ENCODE assay signal across 19 cellular contexts in the genomic region with DNA sequence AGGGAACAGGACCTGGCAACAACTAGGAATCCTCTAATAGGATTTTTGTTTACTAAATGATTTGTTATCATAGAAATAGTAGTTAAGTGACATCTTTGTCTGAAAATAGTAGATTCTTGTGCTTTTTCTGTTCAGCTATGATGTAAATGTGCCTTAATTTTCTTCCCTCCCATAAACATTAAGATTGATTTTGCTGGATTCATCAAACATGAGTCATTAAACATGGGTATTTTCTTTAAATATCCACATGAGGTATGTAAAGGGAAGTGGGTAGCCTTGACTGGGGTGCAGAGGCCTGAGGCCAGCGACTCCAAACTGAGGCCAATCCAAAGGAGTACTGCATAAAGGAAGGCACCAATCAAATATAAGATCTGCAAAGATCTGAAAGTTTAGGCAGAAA. TPM values are rescaled to one million over a fixed set of nuclear protein-coding genes. Genes with fewer than 3 reads are reported as not detected.
DNase-seq lines count a peak whose midpoint lies in the region; ATAC-seq, FAIRE-seq and TF ChIP-seq lines count a peak whose summit lies in the region.
"Had no signal": no experiment of that assay in that cellular context is flagged by ENCODE, and none has a peak within 500 bp of the region (broad histone marks: within the 10 kb centered on the region; RNA-seq: fewer than 3 reads in every experiment).

No MANE protein-coding gene starts in this region.

- CTCF ChIA-PET in activated CD4-positive, alpha-beta T cell treated with anti-CD3 and anti-CD28 coated beads, Interleukin-2, amount 10 ng/mL, durations not matched to agents 7 days and 5 days (lab: Charles Lee): no interaction called here

- H3K36me3 ChIP-seq in astrocyte (ENCODE audit: insufficient read depth, low read length): no peaks in the 10 kb centered on the region

- no peak overlapping the region for H3K4me3 Mint-ChIP-seq in activated CD4-positive, alpha-beta T cell treated with anti-CD3 and anti-CD28 coated beads, Interleukin-2, amount 10 ng/mL, durations not matched to agents 7 days and 5 days
- no peak overlapping the region; the same call in 1 of the 2 replicates for H3K4me3 Mint-ChIP-seq in HFFc6
- H3K4me3 Mint-ChIP-seq in astrocyte (ENCODE audit: unreplicated experiment): no peak overlapping the region
- H3K4me3 Mint-ChIP-seq in naive thymus-derived CD8-positive, alpha-beta T cell: peak overlapping the region in 2 of 10 donors; percentile 16 to 21
- H3K4me3 Mint-ChIP-seq: H9, memory B cell had no signal

- TF ChIP-seq CTCF in HFFc6 (IDR thresholded peaks at IDR 0.05) (no peak), astrocyte (IDR thresholded peaks at IDR 0.05; ENCODE audit: insufficient read depth, low read depth, low read length) (no peak)

- H3K4me1 Mint-ChIP-seq in activated CD4-positive, alpha-beta T cell treated with anti-CD3 and anti-CD28 coated beads, Interleukin-2, amount 10 ng/mL, durations not matched to agents 7 days and 5 days: peaks cover 37% of the 10 kb centered on the region
- peaks cover 19% of the 10 kb centered on the region for H3K4me1 Mint-ChIP-seq in HFFc6 (ENCODE audit: low read depth)
- peaks cover 13% of the 10 kb centered on the region for H3K4me1 Mint-ChIP-seq in astrocyte (ENCODE audit: low read depth, unreplicated experiment)
- H3K4me1 Mint-ChIP-seq in naive thymus-derived CD8-positive, alpha-beta T cell: peaks cover 21 to 69% (median 59%) of the 10 kb centered on the region in 4 donors

- H3K27me3 Mint-ChIP-seq in activated CD4-positive, alpha-beta T cell treated with anti-CD3 and anti-CD28 coated beads, Interleukin-2, amount 10 ng/mL, durations not matched to agents 7 days and 5 days: no peaks in the 10 kb centered on the region
- H3K27me3 Mint-ChIP-seq in HFFc6 (ENCODE audit: insufficient read depth) (no peaks in the 10 kb centered on the region; the same call in 1 of the 2 replicates), astrocyte (ENCODE audit: low read depth, unreplicated experiment) (no peaks in the 10 kb centered on the region)
- H3K27me3 Mint-ChIP-seq in naive thymus-derived CD8-positive, alpha-beta T cell: no peaks in the 10 kb centered on the region
- H3K27me3 Mint-ChIP-seq: memory B cell had no signal

- H3K4me2 ChIP-seq in astrocyte (ENCODE audit: low read length): no peak overlapping the region

- no peaks in the 10 kb centered on the region for H3K9me3 ChIP-seq in astrocyte (ENCODE audit: insufficient read depth, low read depth, low read length)
- H3K9me3 ChIP-seq: adrenal gland, gastroesophageal sphincter had no signal

- H3K27ac Mint-ChIP-seq in activated CD4-positive, alpha-beta T cell treated with anti-CD3 and anti-CD28 coated beads, Interleukin-2, amount 10 ng/mL, durations not matched to agents 7 days and 5 days: peak overlapping the region; percentile 5
- peak overlapping the region; percentile 77 for H3K27ac Mint-ChIP-seq in HFFc6
- no peak overlapping the region for H3K27ac Mint-ChIP-seq in astrocyte (ENCODE audit: unreplicated experiment)
- H3K27ac Mint-ChIP-seq in naive thymus-derived CD8-positive, alpha-beta T cell: peak overlapping the region in 8 of 10 donors; percentile 39 to 85 (median 52)
- H3K27ac Mint-ChIP-seq: H9 had no signal

- H3K27ac ChIP-seq in astrocyte (ENCODE audit: low read depth, low read length): no peak overlapping the region

- no peak overlapping the region for H2AFZ ChIP-seq in astrocyte (ENCODE audit: low read depth, low read length)

- peaks cover 50% of the 10 kb centered on the region for H3K79me2 ChIP-seq in astrocyte (ENCODE audit: insufficient read depth, low read length)

- peaks cover 9% of the 10 kb centered on the region for H3K9me3 Mint-ChIP-seq in activated CD4-positive, alpha-beta T cell treated with anti-CD3 and anti-CD28 coated beads, Interleukin-2, amount 10 ng/mL, durations not matched to agents 7 days and 5 days
- peaks cover 9% of the 10 kb centered on the region; the same call in 1 of the 2 replicates for H3K9me3 Mint-ChIP-seq in HFFc6
- peaks cover 1% of the 10 kb centered on the region for H3K9me3 Mint-ChIP-seq in astrocyte (ENCODE audit: unreplicated experiment)
- H3K9me3 Mint-ChIP-seq in naive thymus-derived CD8-positive, alpha-beta T cell: no peaks in the 10 kb centered on the region
- H3K9me3 Mint-ChIP-seq: memory B cell had no signal

- no peak for FAIRE-seq in astrocyte (lab: Jason Lieb, UNC)
- FAIRE-seq: A204.1, G401.6 had no signal

- H3K9ac ChIP-seq in astrocyte (ENCODE audit: low read length): no peak overlapping the region

- H3K27me3 ChIP-seq in astrocyte (ENCODE audit: insufficient read depth, low read length): no peaks in the 10 kb centered on the region
- H3K27me3 ChIP-seq: adrenal gland, gastroesophageal sphincter had no signal

- H3K36me3 Mint-ChIP-seq in activated CD4-positive, alpha-beta T cell treated with anti-CD3 and anti-CD28 coated beads, Interleukin-2, amount 10 ng/mL, durations not matched to agents 7 days and 5 days (ENCODE audit: low read depth): peaks cover 57% of the 10 kb centered on the region
- H3K36me3 Mint-ChIP-seq in HFFc6 (ENCODE audit: low read depth): peaks cover 40% of the 10 kb centered on the region
- peaks cover 12% of the 10 kb centered on the region for H3K36me3 Mint-ChIP-seq in astrocyte (ENCODE audit: low read depth, unreplicated experiment)
- H3K36me3 Mint-ChIP-seq in naive thymus-derived CD8-positive, alpha-beta T cell: peaks cover 0 to 52% (median 6%) of the 10 kb centered on the region in 3 donors

- DNase-seq in activated CD4-positive, alpha-beta T cell treated with anti-CD3 and anti-CD28 coated beads, Interleukin-2, amount 10 ng/mL, durations not matched to agents 7 days and 5 days: no peak
- no peak for DNase-seq in activated CD4-positive, alpha-beta T cell treated with anti-CD3 and anti-CD28 coated beads, Interleukin-2, amount 50 U/mL, for 1 hour
- DNase-seq in HFFc6 (no peak), astrocyte (ENCODE audit: low read depth) (peak; percentile 47), glomerular visceral epithelial cell (ENCODE audit: extremely low spot score) (no peak), NCI-H1436 (lab: John Stamatoyannopoulos, UW) (no peak), NCI-H2196 (lab: John Stamatoyannopoulos, UW; ENCODE audit: unreplicated experiment) (no peak)
- no peak for DNase-seq in naive thymus-derived CD8-positive, alpha-beta T cell
- DNase-seq: adrenal gland; H9; MM.1S; NCI-H748 treated with DMSO at 0.1 percent for 48 hours; stimulated activated CD4-positive, alpha-beta T cell treated with anti-CD3 and anti-CD28 coated beads, Interleukin-4, amount 100 ng/mL, for 24 hours; SW 1271; trophoblast cell had no signal

- no peaks in the 10 kb centered on the region for H3K4me1 ChIP-seq in astrocyte (ENCODE audit: insufficient read depth, low read length)

- peaks cover 3% of the 10 kb centered on the region for H4K20me1 ChIP-seq in astrocyte (ENCODE audit: insufficient read depth, low read length)

- no peak for ATAC-seq in naive thymus-derived CD8-positive, alpha-beta T cell
- ATAC-seq: gastroesophageal sphincter had no signal

- no peak overlapping the region for H3K4me3 ChIP-seq in astrocyte (ENCODE audit: insufficient read depth, low read depth, low read length)
- H3K4me3 ChIP-seq: adrenal gland, gastroesophageal sphincter had no signal

- POLR2A ChIA-PET in activated CD4-positive, alpha-beta T cell treated with anti-CD3 and anti-CD28 coated beads, Interleukin-2, amount 10 ng/mL, durations not matched to agents 7 days and 5 days (lab: Charles Lee): no interaction called here
- POLR2A ChIA-PET in naive thymus-derived CD8-positive, alpha-beta T cell (lab: Charles Lee): no interaction called here

RNA-seq across cellular contexts. Expression of gene ZNF136, which starts 3.7 kb away (rescaled TPM):
- total RNA-seq in activated CD4-positive, alpha-beta T cell treated with anti-CD3 and anti-CD28 coated beads, Interleukin-2, amount 10 ng/mL, durations not matched to agents 7 days and 5 days: 10 to 100 TPM; 14.5 to 17.4 TPM
- total RNA-seq in HFFc6 (2021; fragmentation: NEBNext Ultra II Directional; extraction: Animal tissue kit (Norgen Biotek cat#: 25700)): 1 to 10 TPM; 2.3 to 6.9 (median 3.0) TPM
- 8.3 and 11.1 TPM in 2 replicates for total RNA-seq in astrocyte
- total RNA-seq in naive thymus-derived CD8-positive, alpha-beta T cell: 10 to 100 TPM; 29.1 to 32.4 TPM
- polyA plus RNA-seq in naive thymus-derived CD8-positive, alpha-beta T cell: 10 to 100 TPM; 17.8 to 22.6 (median 19.9) TPM

RNA-seq across cellular contexts. Expression of gene ZNF625, which starts 10.1 kb away (rescaled TPM):
- 1 to 10 TPM; 6.1 to 6.7 TPM for total RNA-seq in activated CD4-positive, alpha-beta T cell treated with anti-CD3 and anti-CD28 coated beads, Interleukin-2, amount 10 ng/mL, durations not matched to agents 7 days and 5 days
- 1 to 10 TPM; 3.4 to 7.7 (median 4.6) TPM for total RNA-seq in HFFc6 (2021; fragmentation: NEBNext Ultra II Directional; extraction: Animal tissue kit (Norgen Biotek cat#: 25700))
- 13.7 and 16.1 TPM in 2 replicates for total RNA-seq in astrocyte
- 1 to 10 TPM; 4.4 to 5.5 TPM for total RNA-seq in naive thymus-derived CD8-positive, alpha-beta T cell
- polyA plus RNA-seq in naive thymus-derived CD8-positive, alpha-beta T cell: under 1 TPM; 0.52 to 0.82 (median 0.77) TPM

RNA-seq across cellular contexts. Expression of gene ZNF20, which starts 26.4 kb away (rescaled TPM):
- total RNA-seq in activated CD4-positive, alpha-beta T cell treated with anti-CD3 and anti-CD28 coated beads, Interleukin-2, amount 10 ng/mL, durations not matched to agents 7 days and 5 days: 1 to 10 TPM; 3.7 to 4.2 TPM
- total RNA-seq in HFFc6 (2021; fragmentation: NEBNext Ultra II Directional; extraction: Animal tissue kit (Norgen Biotek cat#: 25700)): 1 to 10 TPM; 3.3 to 6.3 (median 4.3) TPM
- total RNA-seq in astrocyte: 7.5 and 8.2 TPM in 2 replicates
- total RNA-seq in naive thymus-derived CD8-positive, alpha-beta T cell: 1 to 10 TPM; 7.4 to 8.2 TPM
- 1 to 10 TPM in 2 of 3 donors, under 1 TPM in 1; 0.88 to 2.7 (median 1.9) TPM for polyA plus RNA-seq in naive thymus-derived CD8-positive, alpha-beta T cell
